ENCODE assay signal across 8 cellular contexts in the genomic region with DNA sequence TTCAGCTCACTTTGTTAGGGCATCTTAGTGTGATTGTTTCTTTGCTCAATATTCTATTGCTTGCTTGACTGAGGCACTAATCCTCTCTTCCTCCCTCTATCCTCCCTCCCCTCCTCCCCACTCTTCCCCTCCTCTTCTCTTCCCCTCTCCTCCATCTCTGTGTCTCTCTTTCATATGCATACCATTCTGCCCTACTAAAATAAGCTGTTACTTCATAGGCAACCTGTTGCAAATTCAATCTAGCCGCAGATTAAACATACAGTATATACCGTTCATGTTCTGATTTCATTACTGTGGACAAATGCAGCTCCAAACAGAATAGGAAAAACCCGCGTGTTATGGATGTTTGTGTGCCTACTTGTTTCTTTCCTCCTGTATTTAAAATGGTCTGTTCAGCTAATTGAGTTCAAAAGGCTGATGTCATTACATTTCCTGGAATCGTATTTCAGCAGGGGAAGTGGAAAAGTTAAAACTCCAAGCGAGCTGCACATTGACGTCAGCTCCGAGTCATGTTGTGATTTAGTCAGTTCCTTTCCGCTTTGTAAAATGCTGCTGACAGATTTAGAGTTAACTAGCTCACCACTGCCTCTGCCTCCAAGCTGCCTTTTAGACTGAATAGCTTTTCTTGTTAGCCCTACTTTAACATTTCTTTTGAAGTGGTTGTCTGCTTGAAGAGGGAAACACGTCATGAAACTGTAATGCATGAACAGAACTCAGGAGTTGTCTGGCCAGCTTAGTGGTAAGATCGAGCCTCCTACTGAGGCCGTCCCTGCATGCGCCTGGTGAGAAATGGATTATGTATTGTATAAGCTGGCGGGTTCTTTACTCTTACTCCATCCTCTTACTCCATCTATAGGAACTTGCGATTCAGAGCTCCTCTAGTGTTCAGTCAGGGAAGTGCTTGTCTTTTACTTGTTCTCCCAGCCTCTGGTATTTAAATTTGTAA.
DNase-seq lines count a peak whose midpoint lies in the region; ATAC-seq and TF ChIP-seq lines count a peak whose summit lies in the region.

No MANE protein-coding gene starts in this region.

- H3K4me2 ChIP-seq in OCI-LY3 (ENCODE audit: low read length), result peak overlapping the region; percentile 92

- H3K4me1 ChIP-seq in OCI-LY3 (ENCODE audit: low read length) (peaks cover 14% of the 10 kb centered on the region), esophagus (ENCODE audit: control insufficient read depth in 2 of 2, insufficient read depth in 2 of 2, low read length in 1 of 2) (no peaks in the 10 kb centered on the region), muscle layer of colon (ENCODE audit: insufficient read depth, low read length) (peaks cover 4% of the 10 kb centered on the region)

- no peaks in the 10 kb centered on the region for H3K9me3 Mint-ChIP-seq in Calu3 (ENCODE audit: low read depth, unreplicated experiment)
- no peaks in the 10 kb centered on the region for H3K9me3 Mint-ChIP-seq in stimulated activated effector memory CD8-positive, alpha-beta T cell treated with anti-CD3 and anti-CD28 coated beads, Interleukin-12 subunit alpha, Interleukin-12 subunit beta, amount 100 ng/mL, for 72 hours

- peak overlapping the region; percentile 87 for H3K27ac Mint-ChIP-seq in Calu3 (ENCODE audit: unreplicated experiment)
- H3K27ac Mint-ChIP-seq in stimulated activated effector memory CD8-positive, alpha-beta T cell treated with anti-CD3 and anti-CD28 coated beads, Interleukin-12 subunit alpha, Interleukin-12 subunit beta, amount 100 ng/mL, for 72 hours, result peak overlapping the region; percentile 96

- CTCF ChIA-PET in Calu3 (lab: Charles Lee), result interaction anchor here (0.5 to 2.2 kb wide), 18 partner anchors 9 to 1685 kb away, joined by 3 to 37 read pairs (median 4); a partner anchor contains a TSS

- TSS peak; percentile 41 for BruUV-seq in Calu3 (replicated peaks; lab: Mats Ljungman, UMichigan)

- H3K4me3 Mint-ChIP-seq in Calu3 (ENCODE audit: low read depth, unreplicated experiment), result peak overlapping the region; percentile 70
- peak overlapping the region; percentile 72 for H3K4me3 Mint-ChIP-seq in stimulated activated effector memory CD8-positive, alpha-beta T cell treated with anti-CD3 and anti-CD28 coated beads, Interleukin-12 subunit alpha, Interleukin-12 subunit beta, amount 100 ng/mL, for 72 hours

- ATAC-seq in stimulated activated effector memory CD8-positive, alpha-beta T cell treated with anti-CD3 and anti-CD28 coated beads, Interleukin-12 subunit alpha, Interleukin-12 subunit beta, amount 100 ng/mL, for 72 hours, result peak; percentile 93

- H3K9ac ChIP-seq in OCI-LY3 (ENCODE audit: low read length), result peak overlapping the region; percentile 95
- H3K9ac ChIP-seq in muscle layer of colon (ENCODE audit: low read length), result peak overlapping the region; percentile 84

- DNase-seq in Calu3, result peak; percentile 66
- DNase-seq in GM20000 (ENCODE audit: low spot score), result peak; percentile 66
- peak; percentile 87 for DNase-seq in HT-29 (ENCODE audit: low spot score)
- DNase-seq in activated T-cell treated with anti-CD3 and anti-CD28 coated beads for 24 hours (ENCODE audit: low read depth), result peak; percentile 69
- peak; percentile 53 to 84 for DNase-seq in stimulated activated effector memory CD8-positive, alpha-beta T cell treated with anti-CD3 and anti-CD28 coated beads, Interleukin-12 subunit alpha, Interleukin-12 subunit beta, amount 100 ng/mL, for 72 hours (ENCODE audit: low spot score in 2 of 2)

- WGBS in esophagus, 2 donors, result 0% methylated on average over 15 of the region's 15 CpGs

- H2AFZ ChIP-seq in OCI-LY3 (ENCODE audit: low read depth, low read length), result peak overlapping the region; percentile 71

- no peaks in the 10 kb centered on the region for H3K9me3 ChIP-seq in OCI-LY3 (ENCODE audit: insufficient read depth, low read length)
- no peaks in the 10 kb centered on the region for H3K9me3 ChIP-seq in esophagus (ENCODE audit: control insufficient read depth in 2 of 2, insufficient read depth in 1 of 2, low read depth in 1 of 2, low read length in 1 of 2)
- no peaks in the 10 kb centered on the region for H3K9me3 ChIP-seq in muscle layer of colon (ENCODE audit: low read length)

- H3K27me3 Mint-ChIP-seq in Calu3 (ENCODE audit: unreplicated experiment), result no peaks in the 10 kb centered on the region

- intact Hi-C loops in Calu3 (cut with micrococcal nuclease; ENCODE audit: unreplicated experiment), result loop anchor here (2.0 kb wide), 1 partner anchor 69 kb away; a partner anchor contains a TSS

- H3K27ac ChIP-seq in OCI-LY3 (ENCODE audit: low read length) (peak overlapping the region; percentile 99), esophagus (ENCODE audit: low read depth in 2 of 2, low read length in 1 of 2) (peak overlapping the region; percentile 86 to 97), muscle layer of colon (ENCODE audit: low read depth, low read length) (peak overlapping the region; percentile 95)

- H3K36me3 ChIP-seq in OCI-LY3 (replicated peaks; ENCODE audit: low read depth, low read length) (no peaks in the 10 kb centered on the region), esophagus (ENCODE audit: control insufficient read depth in 2 of 2, insufficient read depth in 2 of 2, low read length in 1 of 2) (no peaks in the 10 kb centered on the region), muscle layer of colon (ENCODE audit: insufficient read depth, low read length) (no peaks in the 10 kb centered on the region)

- TF ChIP-seq CTCF in Calu3 (IDR thresholded peaks at IDR 0.05; ENCODE audit: unreplicated experiment) (peak; percentile 56), GM20000 (IDR thresholded peaks at IDR 0.05; ENCODE audit: extremely low read depth, missing control alignments) (peak; percentile 44), OCI-LY3 (IDR thresholded peaks at IDR 0.05; ENCODE audit: low read depth, low read length) (peak; percentile 70)

- peak overlapping the region; percentile 84 for H3K4me3 ChIP-seq in OCI-LY3 (ENCODE audit: low read length)
- H3K4me3 ChIP-seq in esophagus (ENCODE audit: low read depth in 1 of 2, low read length in 2 of 2), result peak overlapping the region; percentile 32 to 39
- H3K4me3 ChIP-seq in muscle layer of colon (ENCODE audit: low read depth in 1 of 2, low read length in 2 of 2), result peak overlapping the region; percentile 29 to 63

- H4K20me1 ChIP-seq in OCI-LY3 (ENCODE audit: insufficient read depth, low read length), result no peaks in the 10 kb centered on the region

- H3K27me3 ChIP-seq in OCI-LY3 (ENCODE audit: low read depth, low read length), result no peaks in the 10 kb centered on the region
- H3K27me3 ChIP-seq in esophagus (ENCODE audit: control insufficient read depth in 1 of 2, insufficient read depth in 2 of 2, low read length in 2 of 2), result no peaks in the 10 kb centered on the region
- H3K27me3 ChIP-seq in muscle layer of colon (ENCODE audit: control insufficient read depth in 1 of 2, insufficient read depth in 2 of 2, low read length in 2 of 2), result no peaks in the 10 kb centered on the region

- peaks cover 13% of the 10 kb centered on the region for H3K36me3 Mint-ChIP-seq in Calu3 (ENCODE audit: insufficient read depth, unreplicated experiment)
- peaks cover 57% of the 10 kb centered on the region for H3K36me3 Mint-ChIP-seq in stimulated activated effector memory CD8-positive, alpha-beta T cell treated with anti-CD3 and anti-CD28 coated beads, Interleukin-12 subunit alpha, Interleukin-12 subunit beta, amount 100 ng/mL, for 72 hours

- H3K79me2 ChIP-seq in OCI-LY3 (ENCODE audit: low read length), result peaks cover 5% of the 10 kb centered on the region; the same call in 1 of the 2 replicates

- peaks cover 14% of the 10 kb centered on the region for H3K4me1 Mint-ChIP-seq in Calu3 (ENCODE audit: low read depth, unreplicated experiment)
- peaks cover 40% of the 10 kb centered on the region for H3K4me1 Mint-ChIP-seq in stimulated activated effector memory CD8-positive, alpha-beta T cell treated with anti-CD3 and anti-CD28 coated beads, Interleukin-12 subunit alpha, Interleukin-12 subunit beta, amount 100 ng/mL, for 72 hours

Comparison
In these comparisons a context has a peak if more than half of its experiments do, and no peak if none do; other contexts are left out.
1. Peak in every context shown above with its lines: DNase-seq, ATAC-seq, H3K4me3 ChIP-seq and H3K27ac ChIP-seq.